12 cellular contexts compared by ENCODE assay signal in genomic region chr2:101551489-101551888, GRCh38.
"Had no signal": no experiment of that assay in that cellular context is flagged by ENCODE, and none has a peak within 500 bp of the region (broad histone marks: within the 10 kb centered on the region; RNA-seq: fewer than 3 reads in every experiment).

No MANE protein-coding gene starts in this region.

- H3K27ac Mint-ChIP-seq: neural progenitor cell had no signal

- H3K4me3 ChIP-seq: cardiac muscle cell, left ventricle myocardium inferior, neural progenitor cell, SJCRH30, tibial artery, uterus had no signal

- DNase-seq: kidney; left ventricle myocardium inferior; retina; SJCRH30; stimulated activated CD4-positive, alpha-beta T cell treated with anti-CD3 and anti-CD28 coated beads, Interleukin-4, amount 100 ng/mL, for 4 hours; tibial artery; uterus; WERI-Rb-1 had no signal

- H3K27me3 ChIP-seq: cardiac muscle cell, neural progenitor cell, SJCRH30, tibial artery, uterus had no signal

- FAIRE-seq: colon, kidney had no signal

- H3K27ac ChIP-seq: cardiac muscle cell, epithelial cell of prostate, left ventricle myocardium inferior, neural progenitor cell, SJCRH30, tibial artery, uterus, WERI-Rb-1 had no signal

- H3K9ac ChIP-seq: neural progenitor cell had no signal

- H2AFZ ChIP-seq: neural progenitor cell had no signal

- H3K4me3 Mint-ChIP-seq: neural progenitor cell had no signal

- H3K36me3 Mint-ChIP-seq: neural progenitor cell had no signal

- H3K4me2 ChIP-seq: neural progenitor cell had no signal

- H3K4me1 ChIP-seq: left ventricle myocardium inferior, neural progenitor cell, SJCRH30, tibial artery, uterus had no signal

- H3K9me3 ChIP-seq: left ventricle myocardium inferior, SJCRH30, tibial artery, uterus had no signal

- H3K9me3 Mint-ChIP-seq: neural progenitor cell had no signal

- H3K36me3 ChIP-seq: cardiac muscle cell, left ventricle myocardium inferior, neural progenitor cell, SJCRH30, tibial artery, uterus, WERI-Rb-1 had no signal
